1 cellular context compared by ENCODE assay signal in genomic region chr19:48637449-48637947, GRCh38.
TF ChIP-seq lines count a peak whose summit lies in the region.

No MANE protein-coding gene starts in this region.

TF ChIP-seq in K562, 482 proteins besides CTCF, POLR2A, EP300 and RAD21 (continued from another document and continues in another):
- TF ChIP-seq ZNF518B (CRISPR knock-in tag; IDR thresholded peaks at IDR 0.05) (no peak), MAX (CRISPR knock-in tag; IDR thresholded peaks at IDR 0.05) (peak; percentile 100), RNF2 (IDR thresholded peaks at IDR 0.05) (peak; percentile 80), NCOA2 (IDR thresholded peaks at IDR 0.05; ENCODE audit: partially characterized antibody in 2 of 2) (no peak), ZNF217 (CRISPR knock-in tag; IDR thresholded peaks at IDR 0.05) (peak; percentile 38; the same call in 1 of the 2 replicates), FOXA1 (IDR thresholded peaks at IDR 0.05; ENCODE audit: borderline replicate concordance) (no peak), ZNF395 (CRISPR knock-in tag; IDR thresholded peaks at IDR 0.05) (no peak; the same call in none of the 2 replicates), AFF4 (CRISPR knock-in tag; IDR thresholded peaks at IDR 0.05) (no peak; the same call in none of the 2 replicates), GABPB2 (CRISPR knock-in tag; conservative IDR thresholded peaks at IDR 0.05) (no peak), ZFP91 (CRISPR knock-in tag; IDR thresholded peaks at IDR 0.05) (peak; percentile 96), HLTF (IDR thresholded peaks at IDR 0.05) (no peak), ZNF274 (IDR thresholded peaks at IDR 0.05; ENCODE audit: borderline replicate concordance, low read depth, low read length) (no peak), PRDM10 (IDR thresholded peaks at IDR 0.05; ENCODE audit: partially characterized antibody) (no peak), NCOA6 (IDR thresholded peaks at IDR 0.05) (no peak), ZNF165 (CRISPR knock-in tag; IDR thresholded peaks at IDR 0.05; ENCODE audit: borderline replicate concordance) (no peak), MBD2 (IDR thresholded peaks at IDR 0.05; ENCODE audit: borderline replicate concordance, low read depth) (peak; percentile 92; the same call in 1 of the 2 replicates), FOXO4 (CRISPR knock-in tag; IDR thresholded peaks at IDR 0.05) (no peak), KDM5B (IDR thresholded peaks at IDR 0.05; ENCODE audit: insufficient replicate concordance, low read depth, low read length) (no peak), EZH2 (IDR thresholded peaks at IDR 0.05; ENCODE audit: borderline replicate concordance, low read depth, low read length) (no peak), CLOCK (CRISPR knock-in tag; IDR thresholded peaks at IDR 0.05; ENCODE audit: borderline replicate concordance) (peak; percentile 98), REST (CRISPR knock-in tag; IDR thresholded peaks at IDR 0.05; ENCODE audit: low read depth) (no peak), NR2C1 (IDR thresholded peaks at IDR 0.05) (no peak), NR2C1 (tag; IDR thresholded peaks at IDR 0.05) (no peak), ZNF24 (IDR thresholded peaks at IDR 0.05) (no peak), EWSR1 (IDR thresholded peaks at IDR 0.05; ENCODE audit: borderline replicate concordance, low read depth, partially characterized antibody) (no peak), CREB3 (tag; conservative IDR thresholded peaks at IDR 0.05; ENCODE audit: low read depth) (no peak), MCM7 (IDR thresholded peaks at IDR 0.05) (no peak), NELFE (IDR thresholded peaks at IDR 0.05; ENCODE audit: insufficient read depth, insufficient read length) (no peak), BRD9 (IDR thresholded peaks at IDR 0.05; ENCODE audit: low read depth, partially characterized antibody) (peak; percentile 43)
